In the genomic region with DNA sequence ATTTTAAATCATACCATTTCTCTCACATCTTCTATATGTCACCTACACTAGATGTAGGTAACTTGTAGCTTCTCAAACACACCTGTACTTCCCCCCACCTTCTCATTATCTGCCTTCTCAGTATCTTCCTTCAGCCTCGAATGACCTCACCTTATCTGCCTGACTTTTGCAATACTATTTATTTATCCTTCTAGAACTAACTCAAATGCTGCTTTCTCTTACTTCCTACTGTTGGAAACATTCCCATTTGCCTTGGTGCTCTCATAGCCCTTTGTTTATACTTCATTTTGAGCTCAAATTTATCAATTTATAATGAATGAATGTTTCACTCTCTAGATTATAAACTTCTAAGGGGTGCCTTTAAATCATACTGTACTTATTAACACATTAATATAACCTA, we compare ENCODE assay signal across 13 cellular contexts.
"Had no signal": no experiment of that assay in that cellular context is flagged by ENCODE, and none has a peak within 500 bp of the region (broad histone marks: within the 10 kb centered on the region; RNA-seq: fewer than 3 reads in every experiment).

No MANE protein-coding gene starts in this region.

- ATAC-seq: foreskin keratinocyte had no signal

- H3K4me3 Mint-ChIP-seq: activated naive CD8-positive, alpha-beta T cell; neural crest cell; T-helper 1 cell treated with Interleukin-12 subunit alpha and Interleukin-12 subunit beta and Interleukin-4 antibody, amounts not matched to agents 30 μg/mL and 1 μg/mL, for 36 hours had no signal

- H3K27ac Mint-ChIP-seq: activated naive CD8-positive, alpha-beta T cell; T-helper 1 cell treated with Interleukin-12 subunit alpha and Interleukin-12 subunit beta and Interleukin-4 antibody, amounts not matched to agents 30 μg/mL and 1 μg/mL, for 36 hours had no signal

- H3K9me3 Mint-ChIP-seq: neural crest cell; T-helper 1 cell treated with Interleukin-12 subunit alpha and Interleukin-12 subunit beta and Interleukin-4 antibody, amounts not matched to agents 30 μg/mL and 1 μg/mL, for 36 hours had no signal

- H3K27me3 Mint-ChIP-seq: activated naive CD8-positive, alpha-beta T cell had no signal

- DNase-seq: activated CD4-positive, alpha-beta T cell treated with anti-CD3 and anti-CD28 coated beads, Interleukin-2, amount 50 U/mL, for 1 hour; activated CD4-positive, CD25-positive, alpha-beta regulatory T cell; amygdala; brain microvascular endothelial cell; cerebellar nuclear complex; foreskin keratinocyte; heart left ventricle; islet precursor cell; left lung; stimulated activated CD4-positive, alpha-beta T cell treated with anti-CD3 and anti-CD28 coated beads, Interleukin-4, amount 100 ng/mL, for 1 hour had no signal
